In genomic region chr10:124741281-124741921, GRCh38 we compare ENCODE assay signal across 8 cellular contexts. TPM values are rescaled to one million over a fixed set of nuclear protein-coding genes. Genes with fewer than 3 reads are reported as not detected.
DNase-seq lines count a peak whose midpoint lies in the region; ATAC-seq, FAIRE-seq and TF ChIP-seq lines count a peak whose summit lies in the region.

No MANE protein-coding gene starts in this region.

- TF ChIP-seq CTCF in A549 (IDR thresholded peaks at IDR 0.05) (peak; percentile 78), lung (IDR thresholded peaks at IDR 0.05; ENCODE audit: control extremely low read depth, extremely low read depth) (peak; percentile 78)

- H3K4me3 Mint-ChIP-seq in activated CD4-positive, alpha-beta T cell treated with anti-CD3 and anti-CD28 coated beads, Interleukin-2, amount 10 ng/mL, durations not matched to agents 24 days and 14 days: peak overlapping the region; percentile 84

- H3K9me3 ChIP-seq in A549 (no peaks in the 10 kb centered on the region), duodenal mucosa (ENCODE audit: control insufficient read depth in 1 of 2, low read length in 2 of 2) (no peaks in the 10 kb centered on the region), lung (ENCODE audit: control insufficient read depth in 2 of 2, insufficient read depth in 1 of 2, low read length in 1 of 2) (no peaks in the 10 kb centered on the region)

- 41% methylated on average over 13 of the region's 13 CpGs for WGBS in A549 (ENCODE audit: missing lambda C conversion rate)
- WGBS in lung, 2 donors: 25 to 27% methylated on average over 13 of the region's 13 CpGs

- no peak for FAIRE-seq in A549 (lab: Jason Lieb, UNC)

- H3K4me1 Mint-ChIP-seq in activated CD4-positive, alpha-beta T cell treated with anti-CD3 and anti-CD28 coated beads, Interleukin-2, amount 10 ng/mL, durations not matched to agents 24 days and 14 days: peaks cover 53% of the 10 kb centered on the region

- no peak for TF ChIP-seq POLR2A in A549 (IDR thresholded peaks at IDR 0.05; ENCODE audit: low read length)

- H3K27ac Mint-ChIP-seq in activated CD4-positive, alpha-beta T cell treated with anti-CD3 and anti-CD28 coated beads, Interleukin-2, amount 10 ng/mL, durations not matched to agents 24 days and 14 days: peak overlapping the region; percentile 78

- CTCF ChIA-PET in A549 (lab: Yijun Ruan, JAX): interaction anchor here (0.6 to 6.8 kb wide), 29 partner anchors 9 to 747 kb away, joined by 3 to 96 read pairs (median 4); no protein-coding TSS in a partner anchor

- H3K27me3 ChIP-seq in duodenal mucosa (ENCODE audit: control insufficient read depth in 1 of 2, insufficient read depth in 2 of 2, low read length in 2 of 2) (no peaks in the 10 kb centered on the region), lung (ENCODE audit: control insufficient read depth, insufficient read depth) (no peaks in the 10 kb centered on the region)

- H3K4me2 ChIP-seq in A549: 0 out of 3 replicates have a peak overlapping the region, but pooled peaks have one; percentile 13

- DNase-seq in A549 (ENCODE audit: low read depth in 1 of 2, low spot score in 1 of 2) (peak; percentile 71 to 87), NCI-H510A (lab: John Stamatoyannopoulos, UW) (peak; percentile 78), lung (ENCODE audit: low spot score) (peak; percentile 82)
- peak; percentile 92 for DNase-seq in activated CD4-positive, alpha-beta T cell treated with anti-CD3 and anti-CD28 coated beads, Interleukin-2, amount 10 ng/mL, durations not matched to agents 24 days and 14 days
- DNase-seq in stimulated activated CD4-positive, alpha-beta T cell treated with anti-CD3 and anti-CD28 coated beads, TNF-alpha, amount 100 ng/mL, for 4 hours (ENCODE audit: low read depth in 3 of 3): peak in 2 of 3 experiments; percentile 61 to 62

- H3K27me3 Mint-ChIP-seq in activated CD4-positive, alpha-beta T cell treated with anti-CD3 and anti-CD28 coated beads, Interleukin-2, amount 10 ng/mL, durations not matched to agents 24 days and 14 days: peaks cover 10% of the 10 kb centered on the region

- TF ChIP-seq RAD21 in A549 (conservative IDR thresholded peaks at IDR 0.05 in 1 of 2, IDR thresholded peaks at IDR 0.05 in 1 of 2): peak; percentile 66 to 71

- no peaks in the 10 kb centered on the region for H3K9me3 Mint-ChIP-seq in activated CD4-positive, alpha-beta T cell treated with anti-CD3 and anti-CD28 coated beads, Interleukin-2, amount 10 ng/mL, durations not matched to agents 24 days and 14 days

- intact Hi-C loops in activated CD4-positive, alpha-beta T cell treated with anti-CD3 and anti-CD28 coated beads, Interleukin-2, amount 10 ng/mL, durations not matched to agents 24 days and 14 days (cut with micrococcal nuclease): loop anchor here (1.0 to 2.0 kb wide), 6 partner anchors 8 to 211 kb away; no protein-coding TSS in a partner anchor

- H3K4me1 ChIP-seq in A549 (peaks cover 44% of the 10 kb centered on the region), duodenal mucosa (ENCODE audit: control insufficient read depth in 1 of 2, insufficient read depth in 2 of 2, low read length in 2 of 2) (peaks cover 80% of the 10 kb centered on the region in 2 donors), lung (ENCODE audit: control insufficient read depth in 2 of 2, insufficient read depth in 2 of 2, low read length in 2 of 2) (peaks cover 24 to 26% of the 10 kb centered on the region in 2 donors)

- H3K36me3 ChIP-seq in duodenal mucosa (ENCODE audit: control insufficient read depth in 1 of 2, insufficient read depth in 2 of 2, low read length in 2 of 2): no peaks in the 10 kb centered on the region
- H3K36me3 ChIP-seq in lung (ENCODE audit: control insufficient read depth in 2 of 2, insufficient read depth in 2 of 2, low read length in 2 of 2): no peaks in the 10 kb centered on the region

- no peak overlapping the region for H3K27ac ChIP-seq in A549
- peak overlapping the region; percentile 61 for H3K27ac ChIP-seq in duodenal mucosa (ENCODE audit: low read depth, low read length)
- peak overlapping the region; percentile 60 to 73 for H3K27ac ChIP-seq in lung (ENCODE audit: low read depth in 1 of 2, low read length in 1 of 2)

- H3K36me3 Mint-ChIP-seq in activated CD4-positive, alpha-beta T cell treated with anti-CD3 and anti-CD28 coated beads, Interleukin-2, amount 10 ng/mL, durations not matched to agents 24 days and 14 days (ENCODE audit: low read depth): peaks cover 18% of the 10 kb centered on the region

- H3K9ac ChIP-seq in duodenal mucosa (ENCODE audit: low read depth in 1 of 2, low read length in 2 of 2): peak overlapping the region; percentile 64 to 71

- ATAC-seq in A549 (peak; percentile 47 to 79; a peak in 5 of 6 replicates), GM18498 (IDR thresholded peaks at IDR 0.05; ENCODE audit: unreplicated experiment) (peak; percentile 39), HG03066 (IDR thresholded peaks at IDR 0.05; ENCODE audit: low read depth, unreplicated experiment) (peak; percentile 44), lung (ENCODE audit: insufficient read depth, low FRiP score) (peak; percentile 38)

- POLR2A ChIA-PET in A549 (lab: Yijun Ruan, JAX): interaction anchor here (1.0 to 1.1 kb wide), 2 partner anchors 211 to 323 kb away, joined by 3 to 5 read pairs; no protein-coding TSS in a partner anchor

- H3K4me3 ChIP-seq in A549 (no peak overlapping the region), duodenal mucosa (ENCODE audit: low read depth in 1 of 2, low read length in 2 of 2) (peak overlapping the region; percentile 74 to 93), lung (no peak overlapping the region)

- TF ChIP-seq EP300 in A549 (IDR thresholded peaks at IDR 0.05): no peak

TF ChIP-seq in A549, 52 proteins besides CTCF, POLR2A, EP300 and RAD21 (continues in another document):
- no peak for TF ChIP-seq MYC (IDR thresholded peaks at IDR 0.05; ENCODE audit: borderline replicate concordance, low read length)
- TF ChIP-seq GATA3 (IDR thresholded peaks at IDR 0.05; ENCODE audit: borderline replicate concordance): no peak
- no peak for TF ChIP-seq ELK1 (IDR thresholded peaks at IDR 0.05; ENCODE audit: low read depth, low read length)
- TF ChIP-seq, protein P1, sequence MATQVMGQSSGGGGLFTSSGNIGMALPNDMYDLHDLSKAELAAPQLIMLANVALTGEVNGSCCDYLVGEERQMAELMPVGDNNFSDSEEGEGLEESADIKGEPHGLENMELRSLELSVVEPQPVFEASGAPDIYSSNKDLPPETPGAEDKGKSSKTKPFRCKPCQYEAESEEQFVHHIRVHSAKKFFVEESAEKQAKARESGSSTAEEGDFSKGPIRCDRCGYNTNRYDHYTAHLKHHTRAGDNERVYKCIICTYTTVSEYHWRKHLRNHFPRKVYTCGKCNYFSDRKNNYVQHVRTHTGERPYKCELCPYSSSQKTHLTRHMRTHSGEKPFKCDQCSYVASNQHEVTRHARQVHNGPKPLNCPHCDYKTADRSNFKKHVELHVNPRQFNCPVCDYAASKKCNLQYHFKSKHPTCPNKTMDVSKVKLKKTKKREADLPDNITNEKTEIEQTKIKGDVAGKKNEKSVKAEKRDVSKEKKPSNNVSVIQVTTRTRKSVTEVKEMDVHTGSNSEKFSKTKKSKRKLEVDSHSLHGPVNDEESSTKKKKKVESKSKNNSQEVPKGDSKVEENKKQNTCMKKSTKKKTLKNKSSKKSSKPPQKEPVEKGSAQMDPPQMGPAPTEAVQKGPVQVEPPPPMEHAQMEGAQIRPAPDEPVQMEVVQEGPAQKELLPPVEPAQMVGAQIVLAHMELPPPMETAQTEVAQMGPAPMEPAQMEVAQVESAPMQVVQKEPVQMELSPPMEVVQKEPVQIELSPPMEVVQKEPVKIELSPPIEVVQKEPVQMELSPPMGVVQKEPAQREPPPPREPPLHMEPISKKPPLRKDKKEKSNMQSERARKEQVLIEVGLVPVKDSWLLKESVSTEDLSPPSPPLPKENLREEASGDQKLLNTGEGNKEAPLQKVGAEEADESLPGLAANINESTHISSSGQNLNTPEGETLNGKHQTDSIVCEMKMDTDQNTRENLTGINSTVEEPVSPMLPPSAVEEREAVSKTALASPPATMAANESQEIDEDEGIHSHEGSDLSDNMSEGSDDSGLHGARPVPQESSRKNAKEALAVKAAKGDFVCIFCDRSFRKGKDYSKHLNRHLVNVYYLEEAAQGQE (IDR thresholded peaks at IDR 0.05): no peak
- TF ChIP-seq, protein P2, sequence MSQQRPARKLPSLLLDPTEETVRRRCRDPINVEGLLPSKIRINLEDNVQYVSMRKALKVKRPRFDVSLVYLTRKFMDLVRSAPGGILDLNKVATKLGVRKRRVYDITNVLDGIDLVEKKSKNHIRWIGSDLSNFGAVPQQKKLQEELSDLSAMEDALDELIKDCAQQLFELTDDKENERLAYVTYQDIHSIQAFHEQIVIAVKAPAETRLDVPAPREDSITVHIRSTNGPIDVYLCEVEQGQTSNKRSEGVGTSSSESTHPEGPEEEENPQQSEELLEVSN (IDR thresholded peaks at IDR 0.05; ENCODE audit: borderline replicate concordance, low read depth): peak; percentile 29; the same call in 1 of the 2 replicates

RNA-seq across cellular contexts. Expression of gene FAM53B, which starts 2.8 kb away (rescaled TPM):
- polyA plus RNA-seq in A549 (2011; rRNA removed) (5.1 and 6.3 TPM in 2 replicates), A549 (2017; fragmentation: RNase III; extraction: RNeasy Plus Mini Kit Qiagen cat#74134 plus additional on column Dnase treatment) (8.2 to 8.5 TPM (median 8.2 TPM) in 3 replicates), lung (10 to 100 TPM; 14.6 to 15.3 TPM)
- polyA plus RNA-seq in A549 (2012; cell fraction: cytosol; rRNA removed): 4.5 and 6.9 TPM in 2 replicates
- polyA plus RNA-seq in A549 (2012; cell fraction: nucleus; rRNA removed): 13.3 and 14.8 TPM in 2 replicates
- polyA minus RNA-seq in A549 (2011; rRNA and poly(A)+ RNA removed): 18.5 and 21.4 TPM in 2 replicates
- 20.9 and 21.8 TPM in 2 replicates for total RNA-seq in activated CD4-positive, alpha-beta T cell treated with anti-CD3 and anti-CD28 coated beads, Interleukin-2, amount 10 ng/mL, durations not matched to agents 24 days and 14 days
- 10 to 100 TPM; 21.0 to 45.4 TPM for total RNA-seq in lung

RNA-seq across cellular contexts. Expression of gene EEF1AKMT2, which starts 50.3 kb away (rescaled TPM):
- polyA plus RNA-seq in A549 (2011; rRNA removed): 21.5 and 28.1 TPM in 2 replicates
- 11.4 and 12.8 TPM in 2 replicates for polyA plus RNA-seq in A549 (2012; cell fraction: cytosol; rRNA removed)
- polyA plus RNA-seq in A549 (2012; cell fraction: nucleus; rRNA removed): 4.8 and 9.3 TPM in 2 replicates
- polyA plus RNA-seq in A549 (2017; fragmentation: RNase III; extraction: RNeasy Plus Mini Kit Qiagen cat#74134 plus additional on column Dnase treatment): 23.4 to 27.8 TPM (median 23.5 TPM) in 3 replicates
- 8.8 and 9.9 TPM in 2 replicates for polyA minus RNA-seq in A549 (2011; rRNA and poly(A)+ RNA removed)
- 21.5 and 22.3 TPM in 2 replicates for total RNA-seq in activated CD4-positive, alpha-beta T cell treated with anti-CD3 and anti-CD28 coated beads, Interleukin-2, amount 10 ng/mL, durations not matched to agents 24 days and 14 days
- 10 to 100 TPM; 15.1 to 37.9 TPM for total RNA-seq in lung
- polyA plus RNA-seq in lung: 10 to 100 TPM in 1 of 2 donors, 1 to 10 TPM in 1; 9.0 to 16.8 TPM

Comparison
In these comparisons a context has a peak if more than half of its experiments do, and no peak if none do; other contexts are left out.
1. H3K27ac ChIP-seq: peak in duodenal mucosa (single experiment) and lung (2 of 2); none in A549 (0 of 2).
2. H3K4me3 ChIP-seq: peak in duodenal mucosa (2 of 2); none in A549 (single experiment) and lung (single experiment).
3. Peak in every context shown above with its lines, with median percentiles within 50 percentile points of each other: ATAC-seq and DNase-seq.